ENCODE assay signal across 8 cellular contexts in the genomic region with DNA sequence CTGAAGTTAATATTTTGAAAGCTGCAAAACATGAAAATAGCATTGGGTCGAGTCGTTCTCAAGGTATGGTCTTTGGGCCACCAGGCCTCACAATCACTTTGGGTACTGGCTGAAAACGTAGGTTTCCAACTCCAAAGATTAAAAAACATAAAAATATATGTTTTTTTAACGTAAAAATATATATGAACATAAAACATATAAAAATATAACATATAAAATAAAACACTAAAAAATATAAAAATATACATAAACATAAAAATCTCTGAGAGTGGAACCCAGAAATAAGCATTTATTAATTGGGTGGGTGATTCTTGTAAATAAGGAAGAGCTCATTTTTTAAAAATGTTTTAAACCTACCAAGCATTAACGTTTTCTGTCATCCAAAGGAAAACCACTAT. TPM values are rescaled to one million over a fixed set of nuclear protein-coding genes. Genes with fewer than 3 reads are reported as not detected.
DNase-seq lines count a peak whose midpoint lies in the region; ATAC-seq and TF ChIP-seq lines count a peak whose summit lies in the region.

No MANE protein-coding gene starts in this region.

- no peak for TF ChIP-seq CTCF in DND-41 (IDR thresholded peaks at IDR 0.05; ENCODE audit: borderline replicate concordance, extremely low read depth, low read length, poor library complexity, severe bottlenecking)
- TF ChIP-seq CTCF in RWPE2 (IDR thresholded peaks at IDR 0.05; ENCODE audit: poor library complexity, severe bottlenecking) = no peak
- TF ChIP-seq CTCF in progenitor cell of endocrine pancreas (IDR thresholded peaks at IDR 0.05; ENCODE audit: unreplicated experiment) = no peak

- H3K27ac ChIP-seq in DND-41 (ENCODE audit: low read length) (peak overlapping the region; percentile 83), RWPE2 (ENCODE audit: poor library complexity, severe bottlenecking) (peak overlapping the region; percentile 81), esophagus (ENCODE audit: low read depth in 2 of 2, low read length in 1 of 2) (peak overlapping the region; percentile 92 to 99)

- H3K36me3 ChIP-seq in DND-41 (ENCODE audit: insufficient read depth, low read length) = peaks cover 29% of the 10 kb centered on the region
- H3K36me3 ChIP-seq in RWPE2 (ENCODE audit: low read depth) = peaks cover 30% of the 10 kb centered on the region
- H3K36me3 ChIP-seq in esophagus (ENCODE audit: control insufficient read depth in 2 of 2, insufficient read depth in 2 of 2, low read length in 1 of 2) = peaks cover 0 to 6% of the 10 kb centered on the region in 2 donors

- peak overlapping the region; percentile 5 to 65; a peak in 3 of 4 replicates for H3K4me3 ChIP-seq in DND-41 (ENCODE audit: low read depth in 1 of 2, low read length in 2 of 2)
- peak overlapping the region; percentile 96 for H3K4me3 ChIP-seq in RWPE2 (ENCODE audit: severe bottlenecking)
- H3K4me3 ChIP-seq in esophagus (ENCODE audit: low read depth in 1 of 2, low read length in 2 of 2) = peak overlapping the region; percentile 89 to 100

- H3K36me3 Mint-ChIP-seq in progenitor cell of endocrine pancreas (ENCODE audit: insufficient read depth) = peaks cover 16% of the 10 kb centered on the region

- H3K79me2 ChIP-seq in DND-41 (ENCODE audit: insufficient read depth, low read length) = peaks cover 40% of the 10 kb centered on the region

- DNase-seq in DND-41 (no peak), RWPE2 (ENCODE audit: low spot score) (no peak), progenitor cell of endocrine pancreas (ENCODE audit: low spot score, unreplicated experiment) (no peak), germinal center (ENCODE audit: low spot score) (no peak), hepatic stellate cell (ENCODE audit: low spot score) (no peak), HCEC 1CT (no peak)
- no peak for DNase-seq in stimulated activated CD4-positive, alpha-beta T cell treated with anti-CD3 and anti-CD28 coated beads, Interleukin-12 subunit alpha, Interleukin-12 subunit beta, amount 100 ng/mL, for 4 hours

- H2AFZ ChIP-seq in DND-41 (ENCODE audit: low read depth, low read length) = peak overlapping the region; percentile 79

- peak overlapping the region; percentile 86 for H3K4me3 Mint-ChIP-seq in progenitor cell of endocrine pancreas (ENCODE audit: low read depth)

- H3K9ac ChIP-seq in DND-41 (ENCODE audit: low read depth, low read length) = peak overlapping the region; percentile 98

- H3K9me3 ChIP-seq in DND-41 (ENCODE audit: insufficient read depth, low read length, severe bottlenecking) = no peaks in the 10 kb centered on the region
- H3K9me3 ChIP-seq in RWPE2 (ENCODE audit: severe bottlenecking) = no peaks in the 10 kb centered on the region
- H3K9me3 ChIP-seq in esophagus (ENCODE audit: control insufficient read depth in 2 of 2, insufficient read depth in 1 of 2, low read depth in 1 of 2, low read length in 1 of 2) = no peaks in the 10 kb centered on the region

- 14 to 17% methylated on average over 5 of the region's 5 CpGs for WGBS in esophagus, 2 donors

- H3K27ac Mint-ChIP-seq in progenitor cell of endocrine pancreas = peak overlapping the region; percentile 89

- peaks cover 18% of the 10 kb centered on the region for H3K4me1 Mint-ChIP-seq in progenitor cell of endocrine pancreas (ENCODE audit: low read depth)

- H4K20me1 ChIP-seq in DND-41 (ENCODE audit: insufficient read depth, low read length) = peaks cover 31% of the 10 kb centered on the region

- H3K27me3 Mint-ChIP-seq in progenitor cell of endocrine pancreas = no peaks in the 10 kb centered on the region

- no peaks in the 10 kb centered on the region for H3K9me3 Mint-ChIP-seq in progenitor cell of endocrine pancreas (ENCODE audit: low read depth)

- H3K4me1 ChIP-seq in DND-41 (ENCODE audit: insufficient read depth, low read length) = peaks cover 39% of the 10 kb centered on the region
- H3K4me1 ChIP-seq in RWPE2 (ENCODE audit: insufficient read depth, poor library complexity, severe bottlenecking) = peaks cover 10% of the 10 kb centered on the region
- H3K4me1 ChIP-seq in esophagus (ENCODE audit: control insufficient read depth in 2 of 2, insufficient read depth in 2 of 2, low read length in 1 of 2) = peaks cover 0 to 2% of the 10 kb centered on the region in 2 donors

- peak overlapping the region; percentile 81 for H3K4me2 ChIP-seq in DND-41 (ENCODE audit: insufficient read depth, low read length)

- H3K27me3 ChIP-seq in DND-41 (ENCODE audit: insufficient read depth, low read length, poor library complexity) (no peaks in the 10 kb centered on the region), RWPE2 (ENCODE audit: insufficient read depth, poor library complexity, severe bottlenecking) (no peaks in the 10 kb centered on the region), esophagus (ENCODE audit: control insufficient read depth in 1 of 2, insufficient read depth in 2 of 2, low read length in 2 of 2) (no peaks in the 10 kb centered on the region)

- no peak for ATAC-seq in DND-41 (ENCODE audit: insufficient read depth, low read depth)
- no peak for ATAC-seq in RWPE2 (ENCODE audit: low read depth)

RNA-seq across cellular contexts. Expression of a gene that starts 0.7 kb away (rescaled TPM):
- polyA plus RNA-seq in esophagus = 10 to 100 TPM; 16.8 to 17.0 TPM
- 87.5 and 91.1 TPM in 2 replicates for total RNA-seq in progenitor cell of endocrine pancreas

Comparison
In these comparisons a context has a peak if more than half of its experiments do, and no peak if none do; other contexts are left out.
1. H3K4me3 ChIP-seq: peak in every context shown above with its lines; median percentile 96 in RWPE2; 94 in esophagus; 35 in DND-41.